Comparison of ENCODE assay signal across 30 cellular contexts in the genomic region with DNA sequence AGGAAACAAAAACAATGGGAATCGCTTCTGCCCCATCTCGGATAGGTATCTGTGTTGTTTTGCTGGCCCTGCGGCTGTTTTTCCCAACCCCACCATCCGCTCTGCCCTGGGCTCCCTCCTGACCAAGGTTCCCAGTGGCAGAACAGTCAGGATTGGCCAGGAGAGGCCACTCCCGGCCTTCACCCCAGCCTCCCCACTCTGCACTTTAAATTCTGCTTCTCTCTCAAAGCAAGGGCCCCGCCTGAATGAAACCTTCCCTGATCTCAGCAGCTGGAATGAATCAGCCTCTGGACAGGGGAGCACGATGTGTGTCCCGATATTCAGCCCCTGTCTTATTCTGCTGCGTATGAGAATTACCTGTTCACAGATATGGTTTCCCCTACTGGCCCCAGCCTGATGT. TPM values are rescaled to one million over a fixed set of nuclear protein-coding genes. Genes with fewer than 3 reads are reported as not detected.
"Had no signal": no experiment of that assay in that cellular context is flagged by ENCODE, and none has a peak within 500 bp of the region (broad histone marks: within the 10 kb centered on the region; RNA-seq: fewer than 3 reads in every experiment).

No MANE protein-coding gene starts in this region.

- H3K4me3 ChIP-seq: colonic mucosa, esophagus muscularis mucosa, gastroesophageal sphincter, heart left ventricle, hepatocyte, left lung, mucosa of descending colon, pancreas, skin epidermis, testis, tibial artery, upper lobe of right lung, uterus had no signal

- H3K4me1 Mint-ChIP-seq: mesothelial cell of epicardium, neural crest cell had no signal

- H3K9me3 ChIP-seq: colonic mucosa, esophagus muscularis mucosa, gastroesophageal sphincter, heart left ventricle, left lung, mucosa of descending colon, pancreas, testis, tibial artery, upper lobe of right lung, uterus had no signal

- H3K79me2 ChIP-seq: hepatocyte had no signal

- H3K4me1 ChIP-seq: colonic mucosa, foreskin keratinocyte, gastroesophageal sphincter, left lung, tibial artery, upper lobe of right lung, uterus had no signal

- H3K27me3 Mint-ChIP-seq: dendritic cell treated with granulocyte-macrophage colony-stimulating factor and Interleukin-4, amounts not matched to agents 40 ng/mL and 50 ng/mL, for 4 days had no signal

- H3K27ac ChIP-seq: colonic mucosa, esophagus muscularis mucosa, foreskin keratinocyte, gastroesophageal sphincter, hepatocyte, left lung, skin epidermis, testis, tibial artery, upper lobe of right lung, uterus had no signal

- H3K4me3 Mint-ChIP-seq: central memory CD8-positive, alpha-beta T cell; dendritic cell treated with granulocyte-macrophage colony-stimulating factor and Interleukin-4, amounts not matched to agents 40 ng/mL and 50 ng/mL, for 4 days; mesothelial cell of epicardium; natural killer cell treated with Interleukin-12 subunit alpha and Interleukin-12 subunit beta and Interleukin-15 and Interleukin-18, amount 100 ng/mL, for 72 hours; neural crest cell had no signal

- H3K4me2 ChIP-seq: hepatocyte had no signal

- H3K27ac Mint-ChIP-seq: dendritic cell treated with granulocyte-macrophage colony-stimulating factor and Interleukin-4, amounts not matched to agents 40 ng/mL and 50 ng/mL, for 4 days; mesothelial cell of epicardium; natural killer cell treated with Interleukin-12 subunit alpha and Interleukin-12 subunit beta and Interleukin-15 and Interleukin-18, amount 100 ng/mL, for 72 hours; progenitor cell of endocrine pancreas had no signal

- H3K27me3 ChIP-seq: colonic mucosa, esophagus muscularis mucosa, gastroesophageal sphincter, heart left ventricle, hepatocyte, left lung, pancreas, testis, tibial artery, upper lobe of right lung, uterus had no signal

- DNase-seq: colonic mucosa; effector memory CD4-positive, alpha-beta T cell; foreskin keratinocyte; heart left ventricle; kidney; mesenchymal stem cell; mucosa of descending colon; naive B cell; stimulated activated CD4-positive, alpha-beta T cell treated with anti-CD3 and anti-CD28 coated beads, Interleukin-12 subunit alpha, Interleukin-12 subunit beta, amount 100 ng/mL, for 4 hours; stimulated activated CD4-positive, alpha-beta T cell treated with anti-CD3 and anti-CD28 coated beads, Interleukin-1b, Interleukin-23, amount 100 ng/mL, for 48 hours; stimulated activated CD4-positive, alpha-beta T cell treated with anti-CD3 and anti-CD28 coated beads, Interleukin-4, amount 100 ng/mL, for 1 hour; stimulated activated CD8-positive, alpha-beta memory T cell treated with anti-CD3 and anti-CD28 coated beads, Interleukin-4, amount 100 ng/mL, for 48 hours; stimulated activated naive CD8-positive, alpha-beta T cell treated with anti-CD3 and anti-CD28 coated beads, Interleukin-15, Interleukin-2, amounts not matched to agents 100 U/mL and 50 U/mL, for 24 hours; substantia nigra; testis; tibial artery; upper lobe of right lung; uterus had no signal

- ATAC-seq: foreskin keratinocyte; gastroesophageal sphincter; heart left ventricle; left lung; natural killer cell treated with Interleukin-12 subunit alpha and Interleukin-12 subunit beta and Interleukin-15 and Interleukin-18, amount 100 ng/mL, for 72 hours; stimulated activated naive CD8-positive, alpha-beta T cell treated with anti-CD3 and anti-CD28 coated beads, Interleukin-15, Interleukin-2, amounts not matched to agents 100 U/mL and 50 U/mL, for 24 hours had no signal

- H3K36me3 Mint-ChIP-seq: mesothelial cell of epicardium; naive B cell; natural killer cell treated with Interleukin-12 subunit alpha and Interleukin-12 subunit beta and Interleukin-15 and Interleukin-18, amount 100 ng/mL, for 72 hours had no signal

- H3K9me3 Mint-ChIP-seq: central memory CD8-positive, alpha-beta T cell; dendritic cell treated with granulocyte-macrophage colony-stimulating factor and Interleukin-4, amounts not matched to agents 40 ng/mL and 50 ng/mL, for 4 days; mesothelial cell of epicardium; natural killer cell treated with Interleukin-12 subunit alpha and Interleukin-12 subunit beta and Interleukin-15 and Interleukin-18, amount 100 ng/mL, for 72 hours had no signal

- H2AFZ ChIP-seq: hepatocyte had no signal

- H3K36me3 ChIP-seq: colonic mucosa, esophagus muscularis mucosa, gastroesophageal sphincter, heart left ventricle, left lung, pancreas, tibial artery, upper lobe of right lung, uterus had no signal

RNA-seq across cellular contexts. Expression of a gene that starts 41.6 kb away (rescaled TPM):
- total RNA-seq: natural killer cell treated with Interleukin-12 subunit alpha and Interleukin-12 subunit beta and Interleukin-15 and Interleukin-18, amount 100 ng/mL, for 72 hours had no signal
